15 cellular contexts compared by ENCODE assay signal in the genomic region with DNA sequence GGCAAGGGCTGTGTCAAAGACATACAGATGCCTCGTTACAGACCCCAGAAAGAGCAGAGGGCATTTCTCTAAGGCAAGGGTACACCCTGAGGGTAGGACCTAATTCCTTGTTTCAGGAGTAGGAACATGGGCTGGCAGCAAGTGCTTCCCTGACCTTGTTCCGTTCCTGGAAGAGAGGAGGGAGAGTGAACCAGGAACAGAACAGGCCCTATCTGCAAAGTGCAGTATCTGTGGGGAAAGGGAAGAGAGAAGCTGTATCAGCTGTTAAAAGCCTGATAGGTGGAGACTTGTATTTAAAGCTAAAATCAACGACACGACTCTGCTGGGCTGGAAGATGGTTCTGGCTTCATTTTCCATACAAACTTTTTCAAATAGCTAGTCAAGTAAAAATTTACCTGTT.
"Had no signal": no experiment of that assay in that cellular context is flagged by ENCODE, and none has a peak within 500 bp of the region (broad histone marks: within the 10 kb centered on the region; RNA-seq: fewer than 3 reads in every experiment).

No MANE protein-coding gene starts in this region.

- H3K4me3 ChIP-seq: ascending aorta, breast epithelium, SJCRH30 had no signal

- H3K27ac Mint-ChIP-seq: endodermal cell, type B pancreatic cell had no signal

- H3K27me3 ChIP-seq: ascending aorta, breast epithelium, SJCRH30 had no signal

- H3K9me3 Mint-ChIP-seq: endodermal cell; immature natural killer cell; nephron; stimulated activated naive CD8-positive, alpha-beta T cell treated with anti-CD3 and anti-CD28 coated beads, Interleukin-15, amount 100 ng/mL, for 72 hours; type B pancreatic cell had no signal

- H3K27ac ChIP-seq: ascending aorta, breast epithelium, SJCRH30, WERI-Rb-1 had no signal

- H3K27me3 Mint-ChIP-seq: stimulated activated naive CD8-positive, alpha-beta T cell treated with anti-CD3 and anti-CD28 coated beads, Interleukin-15, amount 100 ng/mL, for 72 hours; type B pancreatic cell had no signal

- DNase-seq: dermis blood vessel endothelial cell; endodermal cell; head of caudate nucleus; immature natural killer cell; mesenchymal stem cell; SJCRH30; stimulated activated CD4-positive, alpha-beta T cell treated with anti-CD3 and anti-CD28 coated beads, Interleukin-1b, Interleukin-23, amount 100 ng/mL, for 48 hours; stimulated activated naive CD8-positive, alpha-beta T cell treated with anti-CD3 and anti-CD28 coated beads, Interleukin-15, amount 100 ng/mL, for 72 hours; T1000; WERI-Rb-1 had no signal

- H3K9me3 ChIP-seq: ascending aorta, breast epithelium, SJCRH30 had no signal

- H3K36me3 ChIP-seq: breast epithelium, SJCRH30 had no signal

- ATAC-seq: sciatic nerve; stimulated activated naive CD8-positive, alpha-beta T cell treated with anti-CD3 and anti-CD28 coated beads, Interleukin-15, amount 100 ng/mL, for 72 hours had no signal

- H3K4me3 Mint-ChIP-seq: endodermal cell; immature natural killer cell; nephron; stimulated activated naive CD8-positive, alpha-beta T cell treated with anti-CD3 and anti-CD28 coated beads, Interleukin-15, amount 100 ng/mL, for 72 hours; type B pancreatic cell had no signal

- H3K4me1 ChIP-seq: ascending aorta, breast epithelium had no signal
